Comparison of ENCODE assay signal across 8 cellular contexts in genomic region chr2:37323770-37324535, GRCh38. TPM values are rescaled to one million over a fixed set of nuclear protein-coding genes. Genes with fewer than 3 reads are reported as not detected.
DNase-seq lines count a peak whose midpoint lies in the region; ATAC-seq, FAIRE-seq and TF ChIP-seq lines count a peak whose summit lies in the region.

No MANE protein-coding gene starts in this region.

- TF ChIP-seq CTCF in A549 (IDR thresholded peaks at IDR 0.05) (no peak), left ventricle myocardium inferior (IDR thresholded peaks at IDR 0.05; ENCODE audit: borderline replicate concordance) (no peak), psoas muscle (IDR thresholded peaks at IDR 0.05) (no peak)

- H3K4me2 ChIP-seq in A549: peak overlapping the region; percentile 72

- intact Hi-C loops in left ventricle myocardium inferior (cut with micrococcal nuclease): no loop called here
- intact Hi-C loops in psoas muscle (cut with DNase I): no loop called here

- H3K9me3 ChIP-seq in A549: no peaks in the 10 kb centered on the region
- H3K9me3 ChIP-seq in left ventricle myocardium inferior (replicated peaks): no peaks in the 10 kb centered on the region
- no peaks in the 10 kb centered on the region for H3K9me3 ChIP-seq in psoas muscle

- no peaks in the 10 kb centered on the region for H3K36me3 ChIP-seq in left ventricle myocardium inferior
- no peaks in the 10 kb centered on the region for H3K36me3 ChIP-seq in psoas muscle (ENCODE audit: insufficient read depth in 1 of 2, low read depth in 1 of 2)

- TF ChIP-seq EP300 in A549 (IDR thresholded peaks at IDR 0.05): no peak

- H3K27ac Mint-ChIP-seq in activated naive CD4-positive, alpha-beta T cell treated with anti-CD3 and anti-CD28 coated beads, Interleukin-2, amount 50 U/mL, for 72 hours: peak overlapping the region; percentile 89 to 96

- no peak for TF ChIP-seq POLR2A in A549 (IDR thresholded peaks at IDR 0.05; ENCODE audit: low read length)

- CTCF ChIA-PET in A549 (lab: Yijun Ruan, JAX): interaction anchor here (0.9 to 2.6 kb wide), 5 partner anchors 15 to 566 kb away, joined by 3 to 9 read pairs (median 3); partner anchors contain the start of gene QPCT

- DNase-seq in A549 (ENCODE audit: low read depth in 1 of 2, low spot score in 1 of 2) (peak in 1 of 2 experiments; percentile 27), RPMI7951 (ENCODE audit: low read depth) (peak; percentile 37), left ventricle myocardium inferior (peak; percentile 27), psoas muscle (peak in 1 of 2 donors; percentile 62), NCI-H1930 (lab: John Stamatoyannopoulos, UW) (no peak)
- peak in 1 of 2 donors; percentile 35 for DNase-seq in activated naive CD4-positive, alpha-beta T cell treated with anti-CD3 and anti-CD28 coated beads, Interleukin-2, amount 50 U/mL, for 72 hours (ENCODE audit: low spot score in 2 of 2)

- 14% methylated on average over 41 of the region's 62 CpGs for WGBS in A549 (ENCODE audit: missing lambda C conversion rate)
- 1 to 2% (median 1%) methylated on average over 31 to 62 of the region's 62 CpGs for WGBS in psoas muscle, 3 donors

- ATAC-seq in A549 (peak; percentile 19 to 41; a peak in 5 of 6 replicates), GM18517 (IDR thresholded peaks at IDR 0.05; ENCODE audit: unreplicated experiment) (peak; percentile 34), HG03064 (IDR thresholded peaks at IDR 0.05; ENCODE audit: low read depth, unreplicated experiment) (peak; percentile 29), psoas muscle (peak; percentile 32 to 56 (median 48))
- ATAC-seq in activated naive CD4-positive, alpha-beta T cell treated with anti-CD3 and anti-CD28 coated beads, Interleukin-2, amount 50 U/mL, for 72 hours: peak; percentile 37 to 39

- H3K4me3 ChIP-seq in A549: peak overlapping the region; percentile 71
- peak overlapping the region; percentile 89 for H3K4me3 ChIP-seq in left ventricle myocardium inferior
- peak overlapping the region; percentile 94 for H3K4me3 ChIP-seq in psoas muscle

- H3K27me3 ChIP-seq in left ventricle myocardium inferior (ENCODE audit: low read depth) (no peaks in the 10 kb centered on the region), psoas muscle (ENCODE audit: insufficient read depth in 3 of 3, low read length in 2 of 3) (no peaks in the 10 kb centered on the region)

- no peak for FAIRE-seq in A549 (lab: Jason Lieb, UNC)

- POLR2A ChIA-PET in A549 (lab: Yijun Ruan, JAX): no interaction called here

- peaks cover 5 to 8% of the 10 kb centered on the region in 2 donors for H3K36me3 Mint-ChIP-seq in activated naive CD4-positive, alpha-beta T cell treated with anti-CD3 and anti-CD28 coated beads, Interleukin-2, amount 50 U/mL, for 72 hours

- no peak for TF ChIP-seq RAD21 in A549 (conservative IDR thresholded peaks at IDR 0.05 in 1 of 2, IDR thresholded peaks at IDR 0.05 in 1 of 2)

- H3K4me1 ChIP-seq in A549: peaks cover 9% of the 10 kb centered on the region
- H3K4me1 ChIP-seq in left ventricle myocardium inferior: peaks cover 53% of the 10 kb centered on the region
- H3K4me1 ChIP-seq in psoas muscle: peaks cover 26% of the 10 kb centered on the region

- H3K9me3 Mint-ChIP-seq in activated naive CD4-positive, alpha-beta T cell treated with anti-CD3 and anti-CD28 coated beads, Interleukin-2, amount 50 U/mL, for 72 hours: no peaks in the 10 kb centered on the region

- peak overlapping the region; percentile 81 to 95 for H3K27ac ChIP-seq in A549
- H3K27ac ChIP-seq in left ventricle myocardium inferior (replicated peaks): peak overlapping the region; percentile 93
- H3K27ac ChIP-seq in psoas muscle: peak overlapping the region; percentile 94

TF ChIP-seq in A549, 52 proteins besides CTCF, POLR2A, EP300 and RAD21:
- TF ChIP-seq, protein P1, sequence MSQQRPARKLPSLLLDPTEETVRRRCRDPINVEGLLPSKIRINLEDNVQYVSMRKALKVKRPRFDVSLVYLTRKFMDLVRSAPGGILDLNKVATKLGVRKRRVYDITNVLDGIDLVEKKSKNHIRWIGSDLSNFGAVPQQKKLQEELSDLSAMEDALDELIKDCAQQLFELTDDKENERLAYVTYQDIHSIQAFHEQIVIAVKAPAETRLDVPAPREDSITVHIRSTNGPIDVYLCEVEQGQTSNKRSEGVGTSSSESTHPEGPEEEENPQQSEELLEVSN (IDR thresholded peaks at IDR 0.05; ENCODE audit: borderline replicate concordance, low read depth): peak; percentile 10; the same call in 1 of the 2 replicates
- no peak for TF ChIP-seq TP53 (CRISPR knock-in tag; IDR thresholded peaks at IDR 0.05)
- TF ChIP-seq, protein P2, sequence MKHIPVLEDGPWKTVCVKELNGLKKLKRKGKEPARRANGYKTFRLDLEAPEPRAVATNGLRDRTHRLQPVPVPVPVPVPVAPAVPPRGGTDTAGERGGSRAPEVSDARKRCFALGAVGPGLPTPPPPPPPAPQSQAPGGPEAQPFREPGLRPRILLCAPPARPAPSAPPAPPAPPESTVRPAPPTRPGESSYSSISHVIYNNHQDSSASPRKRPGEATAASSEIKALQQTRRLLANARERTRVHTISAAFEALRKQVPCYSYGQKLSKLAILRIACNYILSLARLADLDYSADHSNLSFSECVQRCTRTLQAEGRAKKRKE (CRISPR knock-in tag; IDR thresholded peaks at IDR 0.05; ENCODE audit: low read depth): no peak

RNA-seq across cellular contexts. Expression of gene PRKD3, which starts 0.7 kb away (rescaled TPM):
- polyA plus RNA-seq in A549 (2011; rRNA removed) (26.9 and 28.9 TPM in 2 replicates), A549 (2017; fragmentation: RNase III; extraction: RNeasy Plus Mini Kit Qiagen cat#74134 plus additional on column Dnase treatment) (16.1 to 18.2 TPM (median 16.6 TPM) in 3 replicates), psoas muscle (1 to 10 TPM; 5.5 to 7.1 (median 6.2) TPM)
- 5.2 and 6.6 TPM in 2 replicates for polyA plus RNA-seq in A549 (2012; cell fraction: cytosol; rRNA removed)
- polyA plus RNA-seq in A549 (2012; cell fraction: nucleus; rRNA removed): 3.6 and 5.1 TPM in 2 replicates
- 19.1 and 22.3 TPM in 2 replicates for polyA minus RNA-seq in A549 (2011; rRNA and poly(A)+ RNA removed)
- total RNA-seq in RPMI7951 (2014; rRNA removed; shearing (Covaris generic)): 94.0 and 96.4 TPM in 2 replicates
- total RNA-seq in activated naive CD4-positive, alpha-beta T cell treated with anti-CD3 and anti-CD28 coated beads, Interleukin-2, amount 50 U/mL, for 72 hours: 10 to 100 TPM; 18.1 to 20.6 TPM
- total RNA-seq in left ventricle myocardium inferior (14.8 TPM), psoas muscle (10 to 100 TPM; 17.1 to 21.4 (median 18.8) TPM)

RNA-seq across cellular contexts. Expression of gene QPCT, which starts 20.5 kb away (rescaled TPM):
- 42.7 and 68.7 TPM in 2 replicates for polyA plus RNA-seq in A549 (2011; rRNA removed)
- 6.6 and 9.2 TPM in 2 replicates for polyA plus RNA-seq in A549 (2012; cell fraction: cytosol; rRNA removed)
- polyA plus RNA-seq in A549 (2012; cell fraction: nucleus; rRNA removed): 6.0 and 7.1 TPM in 2 replicates
- polyA plus RNA-seq in A549 (2017; fragmentation: RNase III; extraction: RNeasy Plus Mini Kit Qiagen cat#74134 plus additional on column Dnase treatment): 16.6 to 20.0 TPM (median 18.7 TPM) in 3 replicates
- 42.8 and 63.3 TPM in 2 replicates for polyA minus RNA-seq in A549 (2011; rRNA and poly(A)+ RNA removed)
- total RNA-seq in RPMI7951 (2014; rRNA removed; shearing (Covaris generic)): 126 and 137 TPM in 2 replicates
- 1 to 10 TPM in 1 of 2 donors, not detected in 1; 1.5 TPM for total RNA-seq in activated naive CD4-positive, alpha-beta T cell treated with anti-CD3 and anti-CD28 coated beads, Interleukin-2, amount 50 U/mL, for 72 hours
- 2.0 TPM for total RNA-seq in left ventricle myocardium inferior
- total RNA-seq in psoas muscle: 10 to 100 TPM in 1 of 4 donors, 1 to 10 TPM in 3; 1.4 to 10.6 (median 5.9) TPM
- polyA plus RNA-seq in psoas muscle: 1 to 10 TPM in 2 of 3 donors, under 1 TPM in 1; 0.36 to 2.5 (median 1.0) TPM

Comparison
In these comparisons a context has a peak if more than half of its experiments do, and no peak if none do; other contexts are left out.
1. DNase-seq: peak in RPMI7951 (single experiment) and left ventricle myocardium inferior (single experiment); none in NCI-H1930 (0 of 2).
2. RNA of gene QPCT, which starts 20.5 kb away (total RNA-seq): 126 to 137 TPM in RPMI7951; 1.4 to 10.6 TPM in psoas muscle, 2.0 TPM in left ventricle myocardium inferior (single experiment) and 1.5 TPM in activated naive CD4-positive, alpha-beta T cell treated with anti-CD3 and anti-CD28 coated beads, Interleukin-2, amount 50 U/mL, for 72 hours; every median in the first group is over 10 times any median in the second.
3. Peak in every context shown above with its lines, with median percentiles within 50 percentile points of each other: ATAC-seq, H3K27ac ChIP-seq and H3K4me3 ChIP-seq.